Comparison of ENCODE assay signal across 19 cellular contexts in the genomic region with DNA sequence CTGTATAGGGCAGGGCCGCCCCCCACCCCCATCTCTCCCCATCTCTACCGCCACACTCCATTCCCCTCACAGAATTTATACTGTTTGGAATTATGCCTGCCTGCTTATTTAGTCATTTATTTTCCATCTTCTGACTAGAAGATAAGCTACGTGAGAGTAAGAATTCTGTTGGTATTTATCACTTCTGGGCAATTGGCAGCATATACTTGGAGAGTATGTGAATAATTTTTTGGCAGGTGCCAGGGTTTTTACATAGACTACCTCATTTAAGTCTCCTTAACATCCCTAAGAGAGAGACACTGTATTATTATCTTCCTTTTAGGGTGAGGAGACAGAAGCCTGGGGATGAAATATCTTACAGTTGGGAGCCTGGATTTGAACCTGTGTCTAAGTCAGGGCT. TPM values are rescaled to one million over a fixed set of nuclear protein-coding genes. Genes with fewer than 3 reads are reported as not detected.
DNase-seq lines count a peak whose midpoint lies in the region; ATAC-seq, FAIRE-seq and TF ChIP-seq lines count a peak whose summit lies in the region.
"Had no signal": no experiment of that assay in that cellular context is flagged by ENCODE, and none has a peak within 500 bp of the region (broad histone marks: within the 10 kb centered on the region; RNA-seq: fewer than 3 reads in every experiment).

No MANE protein-coding gene starts in this region.

- no peaks in the 10 kb centered on the region for H3K79me2 ChIP-seq in hepatocyte

- H3K9me3 ChIP-seq in A549 (no peaks in the 10 kb centered on the region), hepatocyte (ENCODE audit: low read depth) (no peaks in the 10 kb centered on the region), stomach (no peaks in the 10 kb centered on the region)
- H3K9me3 ChIP-seq: Caco-2 had no signal

- no peaks in the 10 kb centered on the region for H3K36me3 ChIP-seq in hepatocyte (replicated peaks; ENCODE audit: insufficient read depth, low read depth)
- no peaks in the 10 kb centered on the region for H3K36me3 ChIP-seq in stomach

- no peak for TF ChIP-seq POLR2A in A549 (IDR thresholded peaks at IDR 0.05; ENCODE audit: low read length)
- no peak for TF ChIP-seq POLR2A in stomach (IDR thresholded peaks at IDR 0.05)

- CTCF ChIA-PET in A549 (lab: Yijun Ruan, JAX) (interaction anchor here (0.5 to 7.7 kb wide), 6 partner anchors 14 to 744 kb away, joined by 3 to 167 read pairs (median 8); no protein-coding TSS in a partner anchor), RWPE1 (lab: Yijun Ruan, JAX) (no interaction called here)

- no peak overlapping the region for H3K4me3 ChIP-seq in A549
- H3K4me3 ChIP-seq in hepatocyte, result no peak overlapping the region
- H3K4me3 ChIP-seq in stomach, result no peak overlapping the region

- TF ChIP-seq RAD21 in A549 (conservative IDR thresholded peaks at IDR 0.05 in 1 of 2, IDR thresholded peaks at IDR 0.05 in 1 of 2), result no peak

- POLR2A ChIA-PET in A549 (lab: Yijun Ruan, JAX), result no interaction called here
- POLR2A ChIA-PET in RWPE1 (lab: Yijun Ruan, JAX; ENCODE audit: low non-redundant PET), result no interaction called here

- H4K20me1 ChIP-seq in hepatocyte (ENCODE audit: insufficient read depth, poor library complexity, severe bottlenecking), result no peaks in the 10 kb centered on the region

- 73% methylated on average over 3 of the region's 3 CpGs for WGBS in A549 (ENCODE audit: missing lambda C conversion rate)
- 91% methylated on average over 3 of the region's 3 CpGs for WGBS in hepatocyte (ENCODE audit: low lambda C conversion rate, missing lambda C conversion rate)
- 70 to 78% (median 72%) methylated on average over 3 of the region's 3 CpGs for WGBS in stomach, 5 donors

- TF ChIP-seq EP300 in A549 (IDR thresholded peaks at IDR 0.05), result no peak
- no peak for TF ChIP-seq EP300 in stomach (IDR thresholded peaks at IDR 0.05)

- H3K4me1 ChIP-seq in A549, result peaks cover 87% of the 10 kb centered on the region
- peaks cover 13% of the 10 kb centered on the region for H3K4me1 ChIP-seq in hepatocyte (ENCODE audit: insufficient read depth)
- H3K4me1 ChIP-seq in stomach, result peaks cover 7 to 33% (median 21%) of the 10 kb centered on the region in 4 donors

- H3K27me3 ChIP-seq in hepatocyte (no peaks in the 10 kb centered on the region), stomach (no peaks in the 10 kb centered on the region)

- ATAC-seq in A549 (no peak), GM18519 (IDR thresholded peaks at IDR 0.05; ENCODE audit: low FRiP score, unreplicated experiment) (no peak)
- ATAC-seq: HCT116 had no signal

- no peaks in the 10 kb centered on the region for H3K9me2 ChIP-seq in hepatocyte (replicated peaks; ENCODE audit: insufficient read depth)

- DNase-seq in A549 (ENCODE audit: low read depth in 1 of 2, low spot score in 1 of 2) (no peak), RWPE1 (ENCODE audit: low spot score) (no peak), hepatocyte (ENCODE audit: low spot score) (no peak), stomach (no peak), NCI-H774 (lab: John Stamatoyannopoulos, UW) (no peak)
- no peak for DNase-seq in activated CD4-positive, CD25-positive, alpha-beta regulatory T cell (lab: John Stamatoyannopoulos, UW)
- DNase-seq in stimulated activated naive CD4-positive, alpha-beta T cell treated with Interleukin-2 at 50 U/mL for 16 hours (lab: John Stamatoyannopoulos, UW), result no peak
- DNase-seq: AML-193, Caco-2, DMS53, KG1, NCI-H1092, NCI-H2107, NCI-H345, NCI-H69 had no signal

- H3K4me2 ChIP-seq in A549, result 0 out of 3 replicates have a peak overlapping the region, but pooled peaks have one; percentile 4
- H3K4me2 ChIP-seq in hepatocyte, result no peak overlapping the region

- intact Hi-C loops in stomach (cut with DNase I; ENCODE audit: low total_unique reads), result loop anchor here (5.0 kb wide), 1 partner anchor 744 kb away; no protein-coding TSS in a partner anchor

- no peak for FAIRE-seq in A549 (lab: Jason Lieb, UNC)
- FAIRE-seq: GM12891, GM19239 had no signal

- TF ChIP-seq CTCF in A549 (IDR thresholded peaks at IDR 0.05) (no peak), RWPE1 (conservative IDR thresholded peaks at IDR 0.05; ENCODE audit: low read depth) (no peak), hepatocyte (IDR thresholded peaks at IDR 0.05; ENCODE audit: poor library complexity) (no peak), stomach (IDR thresholded peaks at IDR 0.05) (no peak)

- no peak overlapping the region for H2AFZ ChIP-seq in hepatocyte

- peak overlapping the region; percentile 91 to 99 for H3K27ac ChIP-seq in A549
- peak overlapping the region; percentile 31; the same call in 1 of the 2 replicates for H3K27ac ChIP-seq in RWPE1
- H3K27ac ChIP-seq in hepatocyte, result peak overlapping the region; percentile 20
- peak overlapping the region in 3 of 5 donors; percentile 85 to 90 (median 90) for H3K27ac ChIP-seq in stomach

TF ChIP-seq in A549, 52 proteins besides CTCF, POLR2A, EP300 and RAD21:
- TF ChIP-seq CHD2 (IDR thresholded peaks at IDR 0.05; ENCODE audit: low read length, partially characterized antibody) (no peak), TP53 (CRISPR knock-in tag; IDR thresholded peaks at IDR 0.05) (no peak), PHF8 (IDR thresholded peaks at IDR 0.05; ENCODE audit: borderline replicate concordance, low read depth) (no peak), ZSCAN20 (CRISPR knock-in tag; IDR thresholded peaks at IDR 0.05) (no peak), NFE2L2 (conservative IDR thresholded peaks at IDR 0.05; ENCODE audit: low read length) (no peak), POLR2AphosphoS2 (conservative IDR thresholded peaks at IDR 0.05; ENCODE audit: low read length) (no peak), CBX8 (IDR thresholded peaks at IDR 0.05) (no peak), HEYL (CRISPR knock-in tag; IDR thresholded peaks at IDR 0.05) (no peak)
- TF ChIP-seq, protein P1, sequence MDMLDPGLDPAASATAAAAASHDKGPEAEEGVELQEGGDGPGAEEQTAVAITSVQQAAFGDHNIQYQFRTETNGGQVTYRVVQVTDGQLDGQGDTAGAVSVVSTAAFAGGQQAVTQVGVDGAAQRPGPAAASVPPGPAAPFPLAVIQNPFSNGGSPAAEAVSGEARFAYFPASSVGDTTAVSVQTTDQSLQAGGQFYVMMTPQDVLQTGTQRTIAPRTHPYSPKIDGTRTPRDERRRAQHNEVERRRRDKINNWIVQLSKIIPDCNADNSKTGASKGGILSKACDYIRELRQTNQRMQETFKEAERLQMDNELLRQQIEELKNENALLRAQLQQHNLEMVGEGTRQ (IDR thresholded peaks at IDR 0.05), result no peak
- TF ChIP-seq, protein P2, sequence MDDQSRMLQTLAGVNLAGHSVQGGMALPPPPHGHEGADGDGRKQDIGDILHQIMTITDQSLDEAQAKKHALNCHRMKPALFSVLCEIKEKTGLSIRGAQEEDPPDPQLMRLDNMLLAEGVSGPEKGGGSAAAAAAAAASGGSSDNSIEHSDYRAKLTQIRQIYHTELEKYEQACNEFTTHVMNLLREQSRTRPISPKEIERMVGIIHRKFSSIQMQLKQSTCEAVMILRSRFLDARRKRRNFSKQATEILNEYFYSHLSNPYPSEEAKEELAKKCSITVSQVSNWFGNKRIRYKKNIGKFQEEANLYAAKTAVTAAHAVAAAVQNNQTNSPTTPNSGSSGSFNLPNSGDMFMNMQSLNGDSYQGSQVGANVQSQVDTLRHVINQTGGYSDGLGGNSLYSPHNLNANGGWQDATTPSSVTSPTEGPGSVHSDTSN (IDR thresholded peaks at IDR 0.05), result no peak

RNA-seq across cellular contexts. Expression of gene SLC4A1AP, which starts 45.0 kb away (rescaled TPM):
- polyA plus RNA-seq in A549 (2011; rRNA removed) (21.1 and 33.0 TPM in 2 replicates), A549 (2017; fragmentation: RNase III; extraction: RNeasy Plus Mini Kit Qiagen cat#74134 plus additional on column Dnase treatment) (30.0 to 32.6 TPM (median 31.8 TPM) in 3 replicates), hepatocyte (21.9 and 22.1 TPM in 2 replicates), stomach (10 to 100 TPM; 11.2 to 12.2 (median 11.9) TPM)
- polyA plus RNA-seq in A549 (2012; cell fraction: cytosol; rRNA removed), result 13.0 and 13.6 TPM in 2 replicates
- 18.0 and 18.2 TPM in 2 replicates for polyA plus RNA-seq in A549 (2012; cell fraction: nucleus; rRNA removed)
- polyA minus RNA-seq in A549 (2011; rRNA and poly(A)+ RNA removed), result 7.2 and 11.3 TPM in 2 replicates
- total RNA-seq in hepatocyte (20.6 and 21.1 TPM in 2 replicates), stomach (10 to 100 TPM; 25.7 to 58.9 (median 30.6) TPM)

RNA-seq across cellular contexts. Expression of gene SUPT7L, which starts 45.3 kb away (rescaled TPM):
- polyA plus RNA-seq in A549 (2011; rRNA removed), result 67.0 and 73.1 TPM in 2 replicates
- polyA plus RNA-seq in A549 (2012; cell fraction: cytosol; rRNA removed), result 34.5 and 40.3 TPM in 2 replicates
- 43.4 and 61.7 TPM in 2 replicates for polyA plus RNA-seq in A549 (2012; cell fraction: nucleus; rRNA removed)
- 34.5 to 41.2 TPM (median 39.5 TPM) in 3 replicates for polyA plus RNA-seq in A549 (2017; fragmentation: RNase III; extraction: RNeasy Plus Mini Kit Qiagen cat#74134 plus additional on column Dnase treatment)
- 51.2 and 51.3 TPM in 2 replicates for polyA minus RNA-seq in A549 (2011; rRNA and poly(A)+ RNA removed)
- 32.3 and 43.3 TPM in 2 replicates for total RNA-seq in hepatocyte
- polyA plus RNA-seq in hepatocyte, result 27.3 and 30.7 TPM in 2 replicates
- 10 to 100 TPM; 18.2 to 50.9 (median 29.6) TPM for total RNA-seq in stomach
- 10 to 100 TPM; 10.1 to 22.0 (median 13.2) TPM for polyA plus RNA-seq in stomach

Comparison
In these comparisons a context has a peak if more than half of its experiments do, and no peak if none do; other contexts are left out.
1. H3K27ac ChIP-seq: peak in every context shown above with its lines; median percentile 95 in A549; 90 in stomach; 31 in RWPE1; 20 in hepatocyte.